ENCODE assay signal across 8 cellular contexts in the genomic region with DNA sequence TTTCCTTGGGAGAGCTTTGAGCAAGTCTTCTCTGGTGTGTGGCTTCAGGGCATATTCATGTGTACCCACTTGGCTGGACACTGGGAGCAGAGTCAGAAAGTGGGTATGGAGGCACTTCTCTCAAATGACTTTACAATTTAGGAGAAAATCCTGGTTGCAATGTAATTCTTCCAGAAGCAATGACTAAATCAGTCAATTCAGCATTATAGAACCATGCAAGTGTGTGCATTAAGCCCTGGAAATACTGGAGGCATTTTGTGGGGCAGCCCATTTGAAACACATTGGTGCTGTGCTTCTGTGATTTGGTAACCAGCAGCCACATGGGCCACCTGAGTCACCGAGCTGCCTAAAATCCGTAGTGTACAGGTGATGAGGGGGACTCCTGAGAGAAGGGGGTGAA.
"Had no signal": no experiment of that assay in that cellular context is flagged by ENCODE, and none has a peak within 500 bp of the region (broad histone marks: within the 10 kb centered on the region; RNA-seq: fewer than 3 reads in every experiment).

No MANE protein-coding gene starts in this region.

- DNase-seq: GDM1, GF-D8 had no signal

- FAIRE-seq: G401.6, GM12878, GM12891, GM12892, GM18507, GM19239 had no signal

- H3K4me3 ChIP-seq: GM12878 had no signal

- ATAC-seq: GM12878 had no signal
